ENCODE assay signal across 8 cellular contexts in the genomic region with DNA sequence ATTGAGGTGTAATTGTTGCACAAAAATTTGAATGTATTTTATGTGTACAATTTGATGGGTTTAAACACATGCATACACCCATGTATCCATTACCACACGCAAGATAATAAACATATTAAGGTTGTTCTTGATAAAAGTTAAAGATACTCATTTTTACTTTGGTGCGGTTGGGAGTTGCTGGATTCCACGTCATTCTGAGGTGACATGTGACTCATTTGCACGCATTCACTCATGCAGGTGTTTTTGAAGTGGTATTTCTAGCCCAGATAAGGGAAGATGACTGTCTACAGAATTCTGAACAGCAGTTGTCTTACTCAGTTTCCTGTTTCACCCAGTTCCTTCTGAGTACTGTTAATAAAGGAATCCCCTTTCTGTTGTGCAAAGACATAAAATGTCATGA.
DNase-seq lines count a peak whose midpoint lies in the region; ATAC-seq and TF ChIP-seq lines count a peak whose summit lies in the region.

No MANE protein-coding gene starts in this region.

- intact Hi-C loops in left colon (cut with DNase I, micrococcal nuclease): no loop called here

- peak; percentile 13 for DNase-seq in activated T-cell treated with anti-CD3 and anti-CD28 coated beads for 48 hours (ENCODE audit: low read depth)
- DNase-seq in stimulated activated CD4-positive, alpha-beta T cell treated with anti-CD3 and anti-CD28 coated beads, Interleukin-2, amount 100 ng/mL, for 48 hours: peak; percentile 23 to 27
- no peak for DNase-seq in NCI-H2196 (lab: John Stamatoyannopoulos, UW; ENCODE audit: unreplicated experiment)
- no peak for DNase-seq in left colon
- DNase-seq in NCI-H1930 (lab: John Stamatoyannopoulos, UW): no peak

- peak; percentile 96 for ATAC-seq in GM18870 (IDR thresholded peaks at IDR 0.05; ENCODE audit: unreplicated experiment)
- peak; percentile 64 for ATAC-seq in HG03175 (IDR thresholded peaks at IDR 0.05; ENCODE audit: unreplicated experiment)
- ATAC-seq in left colon: no peak
- ATAC-seq in SK-N-SH treated with all-trans-retinoic acid at 6 μM for 48 hours: no peak

TF ChIP-seq in SK-N-SH treated with all-trans-retinoic acid at 6 μM for 48 hours, 23 proteins besides CTCF, POLR2A, EP300 and RAD21:
- TF ChIP-seq ZNF8 (CRISPR knock-in tag; IDR thresholded peaks at IDR 0.05) (no peak), ZNF565 (CRISPR knock-in tag; conservative IDR thresholded peaks at IDR 0.05; ENCODE audit: low read depth) (no peak), ZNF70 (CRISPR knock-in tag; IDR thresholded peaks at IDR 0.05) (no peak), GLIS3 (CRISPR knock-in tag; IDR thresholded peaks at IDR 0.05) (no peak), OSR1 (CRISPR knock-in tag; IDR thresholded peaks at IDR 0.05) (no peak), RARB (CRISPR knock-in tag; IDR thresholded peaks at IDR 0.05) (no peak), CSDC2 (CRISPR knock-in tag; IDR thresholded peaks at IDR 0.05) (no peak), PPARA (CRISPR knock-in tag; IDR thresholded peaks at IDR 0.05; ENCODE audit: borderline replicate concordance) (no peak), ESRRG (CRISPR knock-in tag; IDR thresholded peaks at IDR 0.05) (no peak), SNAI2 (CRISPR knock-in tag; IDR thresholded peaks at IDR 0.05) (no peak), ISL1 (CRISPR knock-in tag; IDR thresholded peaks at IDR 0.05) (no peak), ZFP3 (CRISPR knock-in tag; IDR thresholded peaks at IDR 0.05) (no peak), ZFP30 (CRISPR knock-in tag; IDR thresholded peaks at IDR 0.05) (no peak), ARNTL (CRISPR knock-in tag; IDR thresholded peaks at IDR 0.05; ENCODE audit: borderline replicate concordance, low read depth) (no peak), TCF4 (CRISPR knock-in tag; IDR thresholded peaks at IDR 0.05; ENCODE audit: borderline replicate concordance) (no peak), TOX (CRISPR knock-in tag; IDR thresholded peaks at IDR 0.05; ENCODE audit: borderline replicate concordance) (no peak)
- TF ChIP-seq, protein P1, sequence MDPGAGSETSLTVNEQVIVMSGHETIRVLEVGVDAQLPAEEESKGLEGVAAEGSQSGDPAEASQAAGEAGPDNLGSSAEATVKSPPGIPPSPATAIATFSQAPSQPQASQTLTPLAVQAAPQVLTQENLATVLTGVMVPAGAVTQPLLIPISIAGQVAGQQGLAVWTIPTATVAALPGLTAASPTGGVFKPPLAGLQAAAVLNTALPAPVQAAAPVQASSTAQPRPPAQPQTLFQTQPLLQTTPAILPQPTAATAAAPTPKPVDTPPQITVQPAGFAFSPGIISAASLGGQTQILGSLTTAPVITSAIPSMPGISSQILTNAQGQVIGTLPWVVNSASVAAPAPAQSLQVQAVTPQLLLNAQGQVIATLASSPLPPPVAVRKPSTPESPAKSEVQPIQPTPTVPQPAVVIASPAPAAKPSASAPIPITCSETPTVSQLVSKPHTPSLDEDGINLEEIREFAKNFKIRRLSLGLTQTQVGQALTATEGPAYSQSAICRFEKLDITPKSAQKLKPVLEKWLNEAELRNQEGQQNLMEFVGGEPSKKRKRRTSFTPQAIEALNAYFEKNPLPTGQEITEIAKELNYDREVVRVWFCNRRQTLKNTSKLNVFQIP (CRISPR knock-in tag; IDR thresholded peaks at IDR 0.05; ENCODE audit: borderline replicate concordance, low read depth): no peak
- TF ChIP-seq, protein P2, sequence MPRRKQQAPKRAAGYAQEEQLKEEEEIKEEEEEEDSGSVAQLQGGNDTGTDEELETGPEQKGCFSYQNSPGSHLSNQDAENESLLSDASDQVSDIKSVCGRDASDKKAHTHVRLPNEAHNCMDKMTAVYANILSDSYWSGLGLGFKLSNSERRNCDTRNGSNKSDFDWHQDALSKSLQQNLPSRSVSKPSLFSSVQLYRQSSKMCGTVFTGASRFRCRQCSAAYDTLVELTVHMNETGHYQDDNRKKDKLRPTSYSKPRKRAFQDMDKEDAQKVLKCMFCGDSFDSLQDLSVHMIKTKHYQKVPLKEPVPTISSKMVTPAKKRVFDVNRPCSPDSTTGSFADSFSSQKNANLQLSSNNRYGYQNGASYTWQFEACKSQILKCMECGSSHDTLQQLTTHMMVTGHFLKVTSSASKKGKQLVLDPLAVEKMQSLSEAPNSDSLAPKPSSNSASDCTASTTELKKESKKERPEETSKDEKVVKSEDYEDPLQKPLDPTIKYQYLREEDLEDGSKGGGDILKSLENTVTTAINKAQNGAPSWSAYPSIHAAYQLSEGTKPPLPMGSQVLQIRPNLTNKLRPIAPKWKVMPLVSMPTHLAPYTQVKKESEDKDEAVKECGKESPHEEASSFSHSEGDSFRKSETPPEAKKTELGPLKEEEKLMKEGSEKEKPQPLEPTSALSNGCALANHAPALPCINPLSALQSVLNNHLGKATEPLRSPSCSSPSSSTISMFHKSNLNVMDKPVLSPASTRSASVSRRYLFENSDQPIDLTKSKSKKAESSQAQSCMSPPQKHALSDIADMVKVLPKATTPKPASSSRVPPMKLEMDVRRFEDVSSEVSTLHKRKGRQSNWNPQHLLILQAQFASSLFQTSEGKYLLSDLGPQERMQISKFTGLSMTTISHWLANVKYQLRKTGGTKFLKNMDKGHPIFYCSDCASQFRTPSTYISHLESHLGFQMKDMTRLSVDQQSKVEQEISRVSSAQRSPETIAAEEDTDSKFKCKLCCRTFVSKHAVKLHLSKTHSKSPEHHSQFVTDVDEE (CRISPR knock-in tag; IDR thresholded peaks at IDR 0.05): no peak
- TF ChIP-seq, protein P3, sequence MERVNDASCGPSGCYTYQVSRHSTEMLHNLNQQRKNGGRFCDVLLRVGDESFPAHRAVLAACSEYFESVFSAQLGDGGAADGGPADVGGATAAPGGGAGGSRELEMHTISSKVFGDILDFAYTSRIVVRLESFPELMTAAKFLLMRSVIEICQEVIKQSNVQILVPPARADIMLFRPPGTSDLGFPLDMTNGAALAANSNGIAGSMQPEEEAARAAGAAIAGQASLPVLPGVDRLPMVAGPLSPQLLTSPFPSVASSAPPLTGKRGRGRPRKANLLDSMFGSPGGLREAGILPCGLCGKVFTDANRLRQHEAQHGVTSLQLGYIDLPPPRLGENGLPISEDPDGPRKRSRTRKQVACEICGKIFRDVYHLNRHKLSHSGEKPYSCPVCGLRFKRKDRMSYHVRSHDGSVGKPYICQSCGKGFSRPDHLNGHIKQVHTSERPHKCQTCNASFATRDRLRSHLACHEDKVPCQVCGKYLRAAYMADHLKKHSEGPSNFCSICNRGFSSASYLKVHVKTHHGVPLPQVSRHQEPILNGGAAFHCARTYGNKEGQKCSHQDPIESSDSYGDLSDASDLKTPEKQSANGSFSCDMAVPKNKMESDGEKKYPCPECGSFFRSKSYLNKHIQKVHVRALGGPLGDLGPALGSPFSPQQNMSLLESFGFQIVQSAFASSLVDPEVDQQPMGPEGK (CRISPR knock-in tag; IDR thresholded peaks at IDR 0.05; ENCODE audit: borderline replicate concordance): no peak

Comparison
In these comparisons a context has a peak if more than half of its experiments do, and no peak if none do; other contexts are left out.
1. ATAC-seq: peak in GM18870 (single experiment) and HG03175 (single experiment); none in left colon (single experiment) and SK-N-SH treated with all-trans-retinoic acid at 6 μM for 48 hours (single experiment).
2. DNase-seq: peak in activated T-cell treated with anti-CD3 and anti-CD28 coated beads for 48 hours (single experiment) and stimulated activated CD4-positive, alpha-beta T cell treated with anti-CD3 and anti-CD28 coated beads, Interleukin-2, amount 100 ng/mL, for 48 hours (2 of 2); none in NCI-H2196 (single experiment), left colon (0 of 2) and NCI-H1930 (0 of 2).